In genomic region chr3:42036483-42036823, GRCh38 we compare ENCODE assay signal across 8 cellular contexts. TPM values are rescaled to one million over a fixed set of nuclear protein-coding genes. Genes with fewer than 3 reads are reported as not detected.
A peak's percentile ranks its signal among the peaks of the same experiment; 100 is the strongest.
DNase-seq lines count a peak whose midpoint lies in the region; ATAC-seq and TF ChIP-seq lines count a peak whose summit lies in the region.

No MANE protein-coding gene starts in this region.

- H3K4me3 ChIP-seq in GM12865 (ENCODE audit: low read depth, low read length) = no peak overlapping the region
- H3K4me3 ChIP-seq in epithelial cell of esophagus (ENCODE audit: low read length) = no peak overlapping the region
- H3K4me3 ChIP-seq in neural progenitor cell = no peak overlapping the region

- no peak overlapping the region for H3K27ac ChIP-seq in neural progenitor cell

- peaks cover 15% of the 10 kb centered on the region for H3F3A ChIP-seq in neural progenitor cell (ENCODE audit: low read depth)

- no peak overlapping the region for H2AFZ ChIP-seq in neural progenitor cell (replicated peaks)

- ATAC-seq in T-cell (replicated peaks in 1 of 4) = no peak

- H3K4me1 Mint-ChIP-seq in neural progenitor cell (peaks cover 68% of the 10 kb centered on the region), T-cell (peaks cover 14 to 32% (median 15%) of the 10 kb centered on the region in 3 donors)

- H3K9ac ChIP-seq in neural progenitor cell = no peak overlapping the region

- no peaks in the 10 kb centered on the region for H3K9me3 ChIP-seq in neural progenitor cell (ENCODE audit: low read depth)

- no peaks in the 10 kb centered on the region for H3K36me3 ChIP-seq in neural progenitor cell

- TF ChIP-seq CTCF in GM12865 (IDR thresholded peaks at IDR 0.05; ENCODE audit: insufficient read depth, low read depth, low read length, missing control alignments) (no peak), epithelial cell of esophagus (IDR thresholded peaks at IDR 0.05; ENCODE audit: insufficient read depth, low read depth, low read length, missing control alignments) (no peak), neural progenitor cell (IDR thresholded peaks at IDR 0.05) (no peak)

- peaks cover 43% of the 10 kb centered on the region for H4K20me1 ChIP-seq in neural progenitor cell (ENCODE audit: low read depth)

- H3K27ac Mint-ChIP-seq in neural progenitor cell = peak overlapping the region; percentile 95
- no peak overlapping the region for H3K27ac Mint-ChIP-seq in T-cell

- no peaks in the 10 kb centered on the region for H3K27me3 ChIP-seq in neural progenitor cell

- peaks cover 70% of the 10 kb centered on the region for H3K79me2 ChIP-seq in neural progenitor cell (ENCODE audit: low read depth)

- CTCF ChIA-PET in T-cell (lab: Charles Lee) = no interaction called here

- no peak overlapping the region for H3K4me2 ChIP-seq in neural progenitor cell

- H3K9me3 Mint-ChIP-seq in neural progenitor cell (no peaks in the 10 kb centered on the region), T-cell (no peaks in the 10 kb centered on the region)

- H3K27me3 Mint-ChIP-seq in neural progenitor cell (ENCODE audit: insufficient read depth, low read depth) = peaks cover 19% of the 10 kb centered on the region
- H3K27me3 Mint-ChIP-seq in T-cell = no peaks in the 10 kb centered on the region

- DNase-seq in GM12865 (ENCODE audit: low read depth) (peak; percentile 43), NAMALWA (ENCODE audit: low spot score) (peak; percentile 28), epithelial cell of esophagus (ENCODE audit: low read depth) (peak; percentile 95), neural progenitor cell (ENCODE audit: low spot score) (no peak), T-cell (no peak), GF-D8 (lab: John Stamatoyannopoulos, UW) (no peak), Kasumi-1 (lab: John Stamatoyannopoulos, UW) (no peak), SHP77 treated with DMSO at 0.1 percent for 48 hours (lab: John Stamatoyannopoulos, UW) (no peak)

- H3K4me1 ChIP-seq in neural progenitor cell = peaks cover 24% of the 10 kb centered on the region

- peak overlapping the region; percentile 31 for H3K4me3 Mint-ChIP-seq in neural progenitor cell
- no peak overlapping the region for H3K4me3 Mint-ChIP-seq in T-cell

- H3K36me3 Mint-ChIP-seq in neural progenitor cell (peaks cover 29% of the 10 kb centered on the region), T-cell (peaks cover 17% of the 10 kb centered on the region)

- POLR2A ChIA-PET in T-cell (lab: Charles Lee) = no interaction called here

RNA-seq across cellular contexts. Expression of gene TRAK1, which starts 54.7 kb away (rescaled TPM):
- 32.2 and 41.3 TPM in 2 replicates for total RNA-seq in neural progenitor cell (ENCODE audit: low replicate concordance)
- 10 to 100 TPM; 18.5 to 22.4 (median 20.4) TPM for total RNA-seq in T-cell

Comparison
In these comparisons a context has a peak if more than half of its experiments do, and no peak if none do; other contexts are left out.
1. DNase-seq: peak in GM12865 (single experiment), NAMALWA (single experiment) and epithelial cell of esophagus (single experiment); none in neural progenitor cell (single experiment), T-cell (0 of 34), GF-D8 (single experiment), Kasumi-1 (0 of 2) and SHP77 treated with DMSO at 0.1 percent for 48 hours (single experiment).